Comparison of ENCODE assay signal across 1 cellular context in genomic region chr3:98732239-98733054, GRCh38.
TF ChIP-seq lines count a peak whose summit lies in the region.

No MANE protein-coding gene starts in this region.

TF ChIP-seq in HepG2, 621 proteins besides CTCF, POLR2A, EP300 and RAD21 (continued from another document and continues in another):
- TF ChIP-seq, protein P1, sequence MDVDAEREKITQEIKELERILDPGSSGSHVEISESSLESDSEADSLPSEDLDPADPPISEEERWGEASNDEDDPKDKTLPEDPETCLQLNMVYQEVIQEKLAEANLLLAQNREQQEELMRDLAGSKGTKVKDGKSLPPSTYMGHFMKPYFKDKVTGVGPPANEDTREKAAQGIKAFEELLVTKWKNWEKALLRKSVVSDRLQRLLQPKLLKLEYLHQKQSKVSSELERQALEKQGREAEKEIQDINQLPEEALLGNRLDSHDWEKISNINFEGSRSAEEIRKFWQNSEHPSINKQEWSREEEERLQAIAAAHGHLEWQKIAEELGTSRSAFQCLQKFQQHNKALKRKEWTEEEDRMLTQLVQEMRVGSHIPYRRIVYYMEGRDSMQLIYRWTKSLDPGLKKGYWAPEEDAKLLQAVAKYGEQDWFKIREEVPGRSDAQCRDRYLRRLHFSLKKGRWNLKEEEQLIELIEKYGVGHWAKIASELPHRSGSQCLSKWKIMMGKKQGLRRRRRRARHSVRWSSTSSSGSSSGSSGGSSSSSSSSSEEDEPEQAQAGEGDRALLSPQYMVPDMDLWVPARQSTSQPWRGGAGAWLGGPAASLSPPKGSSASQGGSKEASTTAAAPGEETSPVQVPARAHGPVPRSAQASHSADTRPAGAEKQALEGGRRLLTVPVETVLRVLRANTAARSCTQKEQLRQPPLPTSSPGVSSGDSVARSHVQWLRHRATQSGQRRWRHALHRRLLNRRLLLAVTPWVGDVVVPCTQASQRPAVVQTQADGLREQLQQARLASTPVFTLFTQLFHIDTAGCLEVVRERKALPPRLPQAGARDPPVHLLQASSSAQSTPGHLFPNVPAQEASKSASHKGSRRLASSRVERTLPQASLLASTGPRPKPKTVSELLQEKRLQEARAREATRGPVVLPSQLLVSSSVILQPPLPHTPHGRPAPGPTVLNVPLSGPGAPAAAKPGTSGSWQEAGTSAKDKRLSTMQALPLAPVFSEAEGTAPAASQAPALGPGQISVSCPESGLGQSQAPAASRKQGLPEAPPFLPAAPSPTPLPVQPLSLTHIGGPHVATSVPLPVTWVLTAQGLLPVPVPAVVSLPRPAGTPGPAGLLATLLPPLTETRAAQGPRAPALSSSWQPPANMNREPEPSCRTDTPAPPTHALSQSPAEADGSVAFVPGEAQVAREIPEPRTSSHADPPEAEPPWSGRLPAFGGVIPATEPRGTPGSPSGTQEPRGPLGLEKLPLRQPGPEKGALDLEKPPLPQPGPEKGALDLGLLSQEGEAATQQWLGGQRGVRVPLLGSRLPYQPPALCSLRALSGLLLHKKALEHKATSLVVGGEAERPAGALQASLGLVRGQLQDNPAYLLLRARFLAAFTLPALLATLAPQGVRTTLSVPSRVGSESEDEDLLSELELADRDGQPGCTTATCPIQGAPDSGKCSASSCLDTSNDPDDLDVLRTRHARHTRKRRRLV (CRISPR knock-in tag; IDR thresholded peaks at IDR 0.05) = no peak
- TF ChIP-seq ZNF569 (CRISPR knock-in tag; IDR thresholded peaks at IDR 0.05; ENCODE audit: borderline replicate concordance) (no peak), RFXAP (CRISPR knock-in tag; IDR thresholded peaks at IDR 0.05; ENCODE audit: borderline replicate concordance) (0 out of 2 replicates have a peak, but pooled peaks have one; percentile 9), ZBTB49 (CRISPR knock-in tag; IDR thresholded peaks at IDR 0.05; ENCODE audit: borderline replicate concordance) (no peak), FLYWCH1 (CRISPR knock-in tag; IDR thresholded peaks at IDR 0.05) (no peak), THAP11 (CRISPR knock-in tag; IDR thresholded peaks at IDR 0.05) (0 out of 2 replicates have a peak, but pooled peaks have one; percentile 24), RCOR2 (CRISPR knock-in tag; IDR thresholded peaks at IDR 0.05) (no peak), AGO1 (IDR thresholded peaks at IDR 0.05; ENCODE audit: low read depth, low read length, poor library complexity, severe bottlenecking) (no peak), BRF2 (CRISPR knock-in tag; IDR thresholded peaks at IDR 0.05) (no peak), KDM5B (CRISPR knock-in tag; IDR thresholded peaks at IDR 0.05; ENCODE audit: borderline replicate concordance) (peak; percentile 81), ZBTB38 (CRISPR knock-in tag; IDR thresholded peaks at IDR 0.05) (no peak), TGIF2 (CRISPR knock-in tag; IDR thresholded peaks at IDR 0.05) (no peak), ZNF430 (CRISPR knock-in tag; IDR thresholded peaks at IDR 0.05) (no peak; the same call in 1 of the 2 replicates), ZSCAN25 (CRISPR knock-in tag; IDR thresholded peaks at IDR 0.05) (0 out of 2 replicates have a peak, but pooled peaks have one; percentile 10), GLI4 (CRISPR knock-in tag; IDR thresholded peaks at IDR 0.05; ENCODE audit: borderline replicate concordance) (peak; percentile 84; the same call in 1 of the 2 replicates), YEATS4 (CRISPR knock-in tag; IDR thresholded peaks at IDR 0.05; ENCODE audit: borderline replicate concordance) (no peak), ZNF552 (CRISPR knock-in tag; IDR thresholded peaks at IDR 0.05; ENCODE audit: borderline replicate concordance) (no peak), CHD4 (IDR thresholded peaks at IDR 0.05; ENCODE audit: borderline replicate concordance, low read length) (no peak), XRCC5 (optimal IDR thresholded peaks at IDR 0.05; ENCODE audit: low read length) (peak; percentile 46), ZNF616 (CRISPR knock-in tag; IDR thresholded peaks at IDR 0.05; ENCODE audit: low read depth) (no peak), TERF1 (CRISPR knock-in tag; IDR thresholded peaks at IDR 0.05) (no peak)
- TF ChIP-seq, protein P2, sequence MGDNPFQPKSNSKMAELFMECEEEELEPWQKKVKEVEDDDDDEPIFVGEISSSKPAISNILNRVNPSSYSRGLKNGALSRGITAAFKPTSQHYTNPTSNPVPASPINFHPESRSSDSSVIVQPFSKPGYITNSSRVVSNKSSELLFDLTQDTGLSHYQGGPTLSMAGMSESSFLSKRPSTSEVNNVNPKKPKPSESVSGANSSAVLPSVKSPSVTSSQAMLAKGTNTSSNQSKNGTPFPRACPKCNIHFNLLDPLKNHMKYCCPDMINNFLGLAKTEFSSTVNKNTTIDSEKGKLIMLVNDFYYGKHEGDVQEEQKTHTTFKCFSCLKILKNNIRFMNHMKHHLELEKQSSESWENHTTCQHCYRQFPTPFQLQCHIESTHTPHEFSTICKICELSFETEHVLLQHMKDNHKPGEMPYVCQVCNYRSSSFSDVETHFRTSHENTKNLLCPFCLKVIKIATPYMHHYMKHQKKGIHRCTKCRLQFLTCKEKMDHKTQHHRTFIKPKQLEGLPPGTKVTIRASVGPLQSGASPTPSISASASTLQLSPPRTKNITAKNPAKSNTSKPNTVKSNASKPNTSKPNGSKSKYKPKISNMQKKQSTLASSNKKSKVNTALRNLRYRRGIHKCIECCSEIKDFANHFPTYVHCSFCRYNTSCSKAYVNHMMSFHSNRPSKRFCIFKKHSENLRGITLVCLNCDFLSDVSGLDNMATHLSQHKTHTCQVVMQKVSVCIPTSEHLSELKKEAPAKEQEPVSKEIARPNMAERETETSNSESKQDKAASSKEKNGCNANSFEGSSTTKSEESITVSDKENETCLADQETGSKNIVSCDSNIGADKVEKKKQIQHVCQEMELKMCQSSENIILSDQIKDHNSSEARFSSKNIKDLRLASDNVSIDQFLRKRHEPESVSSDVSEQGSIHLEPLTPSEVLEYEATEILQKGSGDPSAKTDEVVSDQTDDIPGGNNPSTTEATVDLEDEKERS (CRISPR knock-in tag; IDR thresholded peaks at IDR 0.05) = no peak
- TF ChIP-seq, protein P3, sequence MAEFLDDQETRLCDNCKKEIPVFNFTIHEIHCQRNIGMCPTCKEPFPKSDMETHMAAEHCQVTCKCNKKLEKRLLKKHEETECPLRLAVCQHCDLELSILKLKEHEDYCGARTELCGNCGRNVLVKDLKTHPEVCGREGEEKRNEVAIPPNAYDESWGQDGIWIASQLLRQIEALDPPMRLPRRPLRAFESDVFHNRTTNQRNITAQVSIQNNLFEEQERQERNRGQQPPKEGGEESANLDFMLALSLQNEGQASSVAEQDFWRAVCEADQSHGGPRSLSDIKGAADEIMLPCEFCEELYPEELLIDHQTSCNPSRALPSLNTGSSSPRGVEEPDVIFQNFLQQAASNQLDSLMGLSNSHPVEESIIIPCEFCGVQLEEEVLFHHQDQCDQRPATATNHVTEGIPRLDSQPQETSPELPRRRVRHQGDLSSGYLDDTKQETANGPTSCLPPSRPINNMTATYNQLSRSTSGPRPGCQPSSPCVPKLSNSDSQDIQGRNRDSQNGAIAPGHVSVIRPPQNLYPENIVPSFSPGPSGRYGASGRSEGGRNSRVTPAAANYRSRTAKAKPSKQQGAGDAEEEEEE (CRISPR knock-in tag; IDR thresholded peaks at IDR 0.05; ENCODE audit: borderline replicate concordance) = no peak
- TF ChIP-seq, protein P4, sequence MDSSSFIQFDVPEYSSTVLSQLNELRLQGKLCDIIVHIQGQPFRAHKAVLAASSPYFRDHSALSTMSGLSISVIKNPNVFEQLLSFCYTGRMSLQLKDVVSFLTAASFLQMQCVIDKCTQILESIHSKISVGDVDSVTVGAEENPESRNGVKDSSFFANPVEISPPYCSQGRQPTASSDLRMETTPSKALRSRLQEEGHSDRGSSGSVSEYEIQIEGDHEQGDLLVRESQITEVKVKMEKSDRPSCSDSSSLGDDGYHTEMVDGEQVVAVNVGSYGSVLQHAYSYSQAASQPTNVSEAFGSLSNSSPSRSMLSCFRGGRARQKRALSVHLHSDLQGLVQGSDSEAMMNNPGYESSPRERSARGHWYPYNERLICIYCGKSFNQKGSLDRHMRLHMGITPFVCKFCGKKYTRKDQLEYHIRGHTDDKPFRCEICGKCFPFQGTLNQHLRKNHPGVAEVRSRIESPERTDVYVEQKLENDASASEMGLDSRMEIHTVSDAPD (CRISPR knock-in tag; IDR thresholded peaks at IDR 0.05) = no peak
- TF ChIP-seq, protein P5, sequence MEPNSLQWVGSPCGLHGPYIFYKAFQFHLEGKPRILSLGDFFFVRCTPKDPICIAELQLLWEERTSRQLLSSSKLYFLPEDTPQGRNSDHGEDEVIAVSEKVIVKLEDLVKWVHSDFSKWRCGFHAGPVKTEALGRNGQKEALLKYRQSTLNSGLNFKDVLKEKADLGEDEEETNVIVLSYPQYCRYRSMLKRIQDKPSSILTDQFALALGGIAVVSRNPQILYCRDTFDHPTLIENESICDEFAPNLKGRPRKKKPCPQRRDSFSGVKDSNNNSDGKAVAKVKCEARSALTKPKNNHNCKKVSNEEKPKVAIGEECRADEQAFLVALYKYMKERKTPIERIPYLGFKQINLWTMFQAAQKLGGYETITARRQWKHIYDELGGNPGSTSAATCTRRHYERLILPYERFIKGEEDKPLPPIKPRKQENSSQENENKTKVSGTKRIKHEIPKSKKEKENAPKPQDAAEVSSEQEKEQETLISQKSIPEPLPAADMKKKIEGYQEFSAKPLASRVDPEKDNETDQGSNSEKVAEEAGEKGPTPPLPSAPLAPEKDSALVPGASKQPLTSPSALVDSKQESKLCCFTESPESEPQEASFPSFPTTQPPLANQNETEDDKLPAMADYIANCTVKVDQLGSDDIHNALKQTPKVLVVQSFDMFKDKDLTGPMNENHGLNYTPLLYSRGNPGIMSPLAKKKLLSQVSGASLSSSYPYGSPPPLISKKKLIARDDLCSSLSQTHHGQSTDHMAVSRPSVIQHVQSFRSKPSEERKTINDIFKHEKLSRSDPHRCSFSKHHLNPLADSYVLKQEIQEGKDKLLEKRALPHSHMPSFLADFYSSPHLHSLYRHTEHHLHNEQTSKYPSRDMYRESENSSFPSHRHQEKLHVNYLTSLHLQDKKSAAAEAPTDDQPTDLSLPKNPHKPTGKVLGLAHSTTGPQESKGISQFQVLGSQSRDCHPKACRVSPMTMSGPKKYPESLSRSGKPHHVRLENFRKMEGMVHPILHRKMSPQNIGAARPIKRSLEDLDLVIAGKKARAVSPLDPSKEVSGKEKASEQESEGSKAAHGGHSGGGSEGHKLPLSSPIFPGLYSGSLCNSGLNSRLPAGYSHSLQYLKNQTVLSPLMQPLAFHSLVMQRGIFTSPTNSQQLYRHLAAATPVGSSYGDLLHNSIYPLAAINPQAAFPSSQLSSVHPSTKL (CRISPR knock-in tag; IDR thresholded peaks at IDR 0.05) = no peak; the same call in 1 of the 2 replicates
- TF ChIP-seq, protein P6, sequence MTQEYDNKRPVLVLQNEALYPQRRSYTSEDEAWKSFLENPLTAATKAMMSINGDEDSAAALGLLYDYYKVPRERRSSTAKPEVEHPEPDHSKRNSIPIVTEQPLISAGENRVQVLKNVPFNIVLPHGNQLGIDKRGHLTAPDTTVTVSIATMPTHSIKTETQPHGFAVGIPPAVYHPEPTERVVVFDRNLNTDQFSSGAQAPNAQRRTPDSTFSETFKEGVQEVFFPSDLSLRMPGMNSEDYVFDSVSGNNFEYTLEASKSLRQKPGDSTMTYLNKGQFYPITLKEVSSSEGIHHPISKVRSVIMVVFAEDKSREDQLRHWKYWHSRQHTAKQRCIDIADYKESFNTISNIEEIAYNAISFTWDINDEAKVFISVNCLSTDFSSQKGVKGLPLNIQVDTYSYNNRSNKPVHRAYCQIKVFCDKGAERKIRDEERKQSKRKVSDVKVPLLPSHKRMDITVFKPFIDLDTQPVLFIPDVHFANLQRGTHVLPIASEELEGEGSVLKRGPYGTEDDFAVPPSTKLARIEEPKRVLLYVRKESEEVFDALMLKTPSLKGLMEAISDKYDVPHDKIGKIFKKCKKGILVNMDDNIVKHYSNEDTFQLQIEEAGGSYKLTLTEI (CRISPR knock-in tag; conservative IDR thresholded peaks at IDR 0.05) = no peak
